In genomic region chr11:10348650-10349280, GRCh38 we compare ENCODE assay signal across 12 cellular contexts. TPM values are rescaled to one million over a fixed set of nuclear protein-coding genes. Genes with fewer than 3 reads are reported as not detected.
A peak's percentile ranks its signal among the peaks of the same experiment; 100 is the strongest.
DNase-seq lines count a peak whose midpoint lies in the region; ATAC-seq, FAIRE-seq and TF ChIP-seq lines count a peak whose summit lies in the region.
"Had no signal": no experiment of that assay in that cellular context is flagged by ENCODE, and none has a peak within 500 bp of the region (broad histone marks: within the 10 kb centered on the region; RNA-seq: fewer than 3 reads in every experiment).

No MANE protein-coding gene starts in this region.

- POLR2A ChIA-PET in HepG2 (lab: Yijun Ruan, JAX): interaction anchor here (4.3 kb wide), 1 partner anchor 22 kb away, joined by 47 read pairs; no protein-coding TSS in a partner anchor

- no peak for TF ChIP-seq RAD21 in HepG2 (CRISPR knock-in tag; IDR thresholded peaks at IDR 0.05)

- H3K27me3 ChIP-seq in breast epithelium (no peaks in the 10 kb centered on the region), HepG2 (ENCODE audit: control insufficient read depth in 1 of 2, insufficient read depth in 2 of 2, low read length in 2 of 2) (no peaks in the 10 kb centered on the region)
- H3K27me3 ChIP-seq: upper lobe of left lung had no signal

- CTCF ChIA-PET in HepG2 (lab: Yijun Ruan, JAX; ENCODE audit: low intra/inter-chr PET ratio, low total read pairs): no interaction called here

- no peaks in the 10 kb centered on the region for H3K79me2 ChIP-seq in HepG2 (ENCODE audit: insufficient read depth, low read length)

- no peak for TF ChIP-seq CTCF in breast epithelium (IDR thresholded peaks at IDR 0.05)
- TF ChIP-seq CTCF in HepG2 (CRISPR knock-in tag; IDR thresholded peaks at IDR 0.05): no peak

- intact Hi-C loops in breast epithelium (cut with DNase I; ENCODE audit: low total_unique reads): no loop called here
- intact Hi-C loops in HepG2 (cut with micrococcal nuclease; ENCODE audit: unreplicated experiment): no loop called here

- no peak for TF ChIP-seq EP300 in HepG2 (IDR thresholded peaks at IDR 0.05; ENCODE audit: low read depth in 2 of 2, low read length in 2 of 2)
- TF ChIP-seq EP300 in HepG2 (CRISPR knock-in tag; IDR thresholded peaks at IDR 0.05; ENCODE audit: borderline replicate concordance): no peak

- in situ Hi-C loops in HepG2 (cut with HindIII; ENCODE audit: extremely low pct_ligation_motif_present, low pct_unique_long_range_greater_than_20kb): no loop called here

- 25% methylated on average over 4 of the region's 4 CpGs for WGBS in HepG2 (ENCODE audit: low lambda C conversion rate)

- H3K36me3 ChIP-seq in breast epithelium (no peaks in the 10 kb centered on the region), HepG2 (replicated peaks in 1 of 2; ENCODE audit: control insufficient read depth in 1 of 2, insufficient read depth in 2 of 2, low read length in 2 of 2) (no peaks in the 10 kb centered on the region)
- H3K36me3 ChIP-seq: upper lobe of left lung had no signal

- no peak for FAIRE-seq in HepG2 (lab: Jason Lieb, UNC)

- H3K4me3 ChIP-seq in breast epithelium (no peak overlapping the region), HepG2 (replicated peaks in 1 of 3; ENCODE audit: insufficient read depth in 1 of 3, low read depth in 2 of 3, low read length in 3 of 3) (no peak overlapping the region)
- H3K4me3 ChIP-seq: mucosa of descending colon, upper lobe of left lung had no signal

- H3K4me1 ChIP-seq in breast epithelium: no peaks in the 10 kb centered on the region
- peaks cover 48% of the 10 kb centered on the region for H3K4me1 ChIP-seq in HepG2 (ENCODE audit: insufficient read depth, low read length)

- TF ChIP-seq POLR2A in breast epithelium (IDR thresholded peaks at IDR 0.05): no peak
- TF ChIP-seq POLR2A in HepG2 (IDR thresholded peaks at IDR 0.05; ENCODE audit: insufficient read depth in 1 of 2, low read depth in 2 of 2, low read length in 2 of 2): no peak

- ATAC-seq in HepG2: no peak
- no peak for ATAC-seq in HG03520 (IDR thresholded peaks at IDR 0.05; ENCODE audit: unreplicated experiment)
- ATAC-seq: mucosa of descending colon had no signal

- BruUV-seq in HepG2 (replicated peaks; lab: Mats Ljungman, UMichigan): no TSS peak

- no peaks in the 10 kb centered on the region for H4K20me1 ChIP-seq in HepG2 (ENCODE audit: insufficient read depth, low read length)

- H2AFZ ChIP-seq in HepG2 (ENCODE audit: low read length): no peak overlapping the region

- peak; percentile 63 for DNase-seq in AG08395 (ENCODE audit: low spot score)
- peak; percentile 73 for DNase-seq in HCEC 1CT
- no peak for DNase-seq in breast epithelium (ENCODE audit: low spot score in 2 of 2)
- DNase-seq in HepG2 (ENCODE audit: low spot score): peak; percentile 15
- DNase-seq in activated CD8-positive, alpha-beta memory T cell treated with anti-CD3 and anti-CD28 coated beads, Interleukin-2, amount 50 U/mL, for 4 hours: no peak
- DNase-seq in amniotic stem cell (lab: John Stamatoyannopoulos, UW): no peak
- DNase-seq in epidermal melanocyte (ENCODE audit: insufficient read length, low spot score): no peak
- DNase-seq: mucosa of descending colon; stimulated activated CD4-positive, alpha-beta T cell treated with anti-CD3 and anti-CD28 coated beads, Interleukin-1b, Interleukin-23, amount 100 ng/mL, for 48 hours; upper lobe of left lung had no signal

- H3K27ac ChIP-seq in breast epithelium (peak overlapping the region; percentile 1 to 48), HepG2 (ENCODE audit: extremely low read length, insufficient read depth, low read length) (no peak overlapping the region)
- H3K27ac ChIP-seq: KMS-11 had no signal

- no peaks in the 10 kb centered on the region for H3K9me3 ChIP-seq in breast epithelium
- no peaks in the 10 kb centered on the region for H3K9me3 ChIP-seq in HepG2 (ENCODE audit: low read length)
- H3K9me3 ChIP-seq: mucosa of descending colon, upper lobe of left lung had no signal

- H3K9ac ChIP-seq in HepG2 (ENCODE audit: insufficient read depth, low read depth, low read length): no peak overlapping the region
- H3K9ac ChIP-seq: KMS-11 had no signal

- no peak overlapping the region for H3K4me2 ChIP-seq in HepG2 (ENCODE audit: low read depth, low read length)
- H3K4me2 ChIP-seq: KMS-11 had no signal

TF ChIP-seq in HepG2, 621 proteins besides CTCF, POLR2A, EP300 and RAD21 (continues in another document):
- TF ChIP-seq SMYD3 (CRISPR knock-in tag; IDR thresholded peaks at IDR 0.05): no peak
- TF ChIP-seq, protein P1, sequence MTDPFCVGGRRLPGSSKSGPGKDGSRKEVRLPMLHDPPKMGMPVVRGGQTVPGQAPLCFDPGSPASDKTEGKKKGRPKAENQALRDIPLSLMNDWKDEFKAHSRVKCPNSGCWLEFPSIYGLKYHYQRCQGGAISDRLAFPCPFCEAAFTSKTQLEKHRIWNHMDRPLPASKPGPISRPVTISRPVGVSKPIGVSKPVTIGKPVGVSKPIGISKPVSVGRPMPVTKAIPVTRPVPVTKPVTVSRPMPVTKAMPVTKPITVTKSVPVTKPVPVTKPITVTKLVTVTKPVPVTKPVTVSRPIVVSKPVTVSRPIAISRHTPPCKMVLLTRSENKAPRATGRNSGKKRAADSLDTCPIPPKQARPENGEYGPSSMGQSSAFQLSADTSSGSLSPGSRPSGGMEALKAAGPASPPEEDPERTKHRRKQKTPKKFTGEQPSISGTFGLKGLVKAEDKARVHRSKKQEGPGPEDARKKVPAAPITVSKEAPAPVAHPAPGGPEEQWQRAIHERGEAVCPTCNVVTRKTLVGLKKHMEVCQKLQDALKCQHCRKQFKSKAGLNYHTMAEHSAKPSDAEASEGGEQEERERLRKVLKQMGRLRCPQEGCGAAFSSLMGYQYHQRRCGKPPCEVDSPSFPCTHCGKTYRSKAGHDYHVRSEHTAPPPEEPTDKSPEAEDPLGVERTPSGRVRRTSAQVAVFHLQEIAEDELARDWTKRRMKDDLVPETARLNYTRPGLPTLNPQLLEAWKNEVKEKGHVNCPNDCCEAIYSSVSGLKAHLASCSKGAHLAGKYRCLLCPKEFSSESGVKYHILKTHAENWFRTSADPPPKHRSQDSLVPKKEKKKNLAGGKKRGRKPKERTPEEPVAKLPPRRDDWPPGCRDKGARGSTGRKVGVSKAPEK (CRISPR knock-in tag; IDR thresholded peaks at IDR 0.05; ENCODE audit: borderline replicate concordance): no peak

RNA-seq across cellular contexts. Expression of gene ADM, which starts 43.9 kb away (rescaled TPM):
- total RNA-seq in breast epithelium: 100 to 1,000 TPM in 2 of 3 donors, 10 to 100 TPM in 1; 77.1 to 279 (median 252) TPM
- 4.3 and 10.7 TPM in 2 replicates for total RNA-seq in HepG2 (2016; rRNA removed; fragmentation: Illumina TruSeq; extraction: Trizol)
- total RNA-seq in HepG2 (2016; cell fraction: cytosol; rRNA removed; fragmentation: Illumina TruSeq; extraction: Trizol; ENCODE audit: low read depth): 3.1 and 3.7 TPM in 2 replicates
- total RNA-seq in HepG2 (2016; cell fraction: insoluble cytoplasmic fraction; rRNA removed; fragmentation: Illumina TruSeq; extraction: Trizol): 3.1 and 10.5 TPM in 2 replicates
- total RNA-seq in HepG2 (2016; cell fraction: membrane; rRNA removed; fragmentation: Illumina TruSeq; extraction: Trizol): 4.4 and 5.7 TPM in 2 replicates
- total RNA-seq in HepG2 (2016; cell fraction: nucleus; rRNA removed; fragmentation: Illumina TruSeq; extraction: Trizol): 9.8 and 17.4 TPM in 2 replicates
- polyA plus RNA-seq in HepG2 (2011; rRNA removed): 26.1 and 35.5 TPM in 2 replicates
- polyA plus RNA-seq in HepG2 (2011; cell fraction: cytosol; rRNA removed): 35.7 and 40.9 TPM in 2 replicates
- 35.9 and 47.6 TPM in 2 replicates for polyA plus RNA-seq in HepG2 (2011; cell fraction: nucleus; rRNA removed)
- 18.1 and 31.9 TPM in 2 replicates for polyA plus RNA-seq in HepG2 (2012)
- polyA plus RNA-seq in HepG2 (2016; cell fraction: cytosol; fragmentation: Illumina TruSeq; extraction: Trizol; ENCODE audit: low read depth): 1.5 and 1.7 TPM in 2 replicates
- polyA plus RNA-seq in HepG2 (2016; cell fraction: insoluble cytoplasmic fraction; fragmentation: Illumina TruSeq; extraction: Trizol; ENCODE audit: low read depth): 2.6 and 3.2 TPM in 2 replicates
- 1.6 and 2.2 TPM in 2 replicates for polyA plus RNA-seq in HepG2 (2016; cell fraction: membrane; fragmentation: Illumina TruSeq; extraction: Trizol; ENCODE audit: low read depth)
- 25.4 and 29.5 TPM in 2 replicates for polyA plus RNA-seq in HepG2 (2016; cell fraction: nucleus; fragmentation: Illumina TruSeq; extraction: Trizol; ENCODE audit: insufficient read depth, low read depth)
- 67.2 and 67.7 TPM in 2 replicates for polyA minus RNA-seq in HepG2 (2011; rRNA and poly(A)+ RNA removed; ENCODE audit: low replicate concordance)
- polyA minus RNA-seq in HepG2 (2011; cell fraction: cytosol; rRNA and poly(A)+ RNA removed): 20.9 and 26.9 TPM in 2 replicates
- polyA minus RNA-seq in HepG2 (2011; cell fraction: nucleus; rRNA and poly(A)+ RNA removed): 19.2 and 28.2 TPM in 2 replicates

RNA-seq across cellular contexts. Expression of gene SBF2, which starts 54.7 kb away (rescaled TPM):
- total RNA-seq in breast epithelium (10 to 100 TPM; 74.8 to 91.9 (median 88.2) TPM), HepG2 (2016; rRNA removed; fragmentation: Illumina TruSeq; extraction: Trizol) (24.0 and 29.9 TPM in 2 replicates)
- total RNA-seq in HepG2 (2016; cell fraction: cytosol; rRNA removed; fragmentation: Illumina TruSeq; extraction: Trizol; ENCODE audit: low read depth): 6.3 and 6.7 TPM in 2 replicates
- 22.0 and 29.2 TPM in 2 replicates for total RNA-seq in HepG2 (2016; cell fraction: insoluble cytoplasmic fraction; rRNA removed; fragmentation: Illumina TruSeq; extraction: Trizol)
- 11.3 and 12.9 TPM in 2 replicates for total RNA-seq in HepG2 (2016; cell fraction: membrane; rRNA removed; fragmentation: Illumina TruSeq; extraction: Trizol)
- 26.4 and 32.0 TPM in 2 replicates for total RNA-seq in HepG2 (2016; cell fraction: nucleus; rRNA removed; fragmentation: Illumina TruSeq; extraction: Trizol)
- polyA plus RNA-seq in HepG2 (2011; rRNA removed): 45.6 and 45.8 TPM in 2 replicates
- polyA plus RNA-seq in HepG2 (2011; cell fraction: cytosol; rRNA removed): 30.7 and 44.4 TPM in 2 replicates
- 31.7 and 32.8 TPM in 2 replicates for polyA plus RNA-seq in HepG2 (2011; cell fraction: nucleus; rRNA removed)
- 23.2 and 27.6 TPM in 2 replicates for polyA plus RNA-seq in HepG2 (2012)
- 1.1 and 1.2 TPM in 2 replicates for polyA plus RNA-seq in HepG2 (2016; cell fraction: cytosol; fragmentation: Illumina TruSeq; extraction: Trizol; ENCODE audit: low read depth)
- 20.9 and 24.0 TPM in 2 replicates for polyA plus RNA-seq in HepG2 (2016; cell fraction: insoluble cytoplasmic fraction; fragmentation: Illumina TruSeq; extraction: Trizol; ENCODE audit: low read depth)
- polyA plus RNA-seq in HepG2 (2016; cell fraction: membrane; fragmentation: Illumina TruSeq; extraction: Trizol; ENCODE audit: low read depth): 3.6 and 5.5 TPM in 2 replicates
- polyA plus RNA-seq in HepG2 (2016; cell fraction: nucleus; fragmentation: Illumina TruSeq; extraction: Trizol; ENCODE audit: insufficient read depth, low read depth): 21.9 and 25.7 TPM in 2 replicates
- 61.7 and 122 TPM in 2 replicates for polyA minus RNA-seq in HepG2 (2011; rRNA and poly(A)+ RNA removed; ENCODE audit: low replicate concordance)
- 38.2 and 59.0 TPM in 2 replicates for polyA minus RNA-seq in HepG2 (2011; cell fraction: cytosol; rRNA and poly(A)+ RNA removed)
- polyA minus RNA-seq in HepG2 (2011; cell fraction: nucleus; rRNA and poly(A)+ RNA removed): 120 and 149 TPM in 2 replicates

Comparison
In these comparisons a context has a peak if more than half of its experiments do, and no peak if none do; other contexts are left out.
1. DNase-seq: peak in AG08395 (single experiment), HCEC 1CT (single experiment) and HepG2 (single experiment); none in breast epithelium (0 of 2), activated CD8-positive, alpha-beta memory T cell treated with anti-CD3 and anti-CD28 coated beads, Interleukin-2, amount 50 U/mL, for 4 hours (single experiment), amniotic stem cell (single experiment) and epidermal melanocyte (single experiment).
2. RNA of gene ADM, which starts 43.9 kb away (total RNA-seq): 77.1 to 279 TPM in breast epithelium; 3.1 to 17.4 TPM in HepG2; every median in the first group is over 4 times any median in the second.